ENCODE assay signal across 1 cellular context in genomic region chr4:83734576-83734975, GRCh38.
TF ChIP-seq lines count a peak whose summit lies in the region.

No MANE protein-coding gene starts in this region.

TF ChIP-seq in GM23338, 12 proteins besides CTCF, POLR2A, EP300 and RAD21 (continued from another document):
- TF ChIP-seq REST (IDR thresholded peaks at IDR 0.05; ENCODE audit: unreplicated experiment): no peak
- no peak for TF ChIP-seq EZH2phosphoT487 (IDR thresholded peaks at IDR 0.05; ENCODE audit: unreplicated experiment)
- TF ChIP-seq ZNF331 (CRISPR knock-in tag; IDR thresholded peaks at IDR 0.05; ENCODE audit: low read depth): no peak
- TF ChIP-seq EZH2 (IDR thresholded peaks at IDR 0.05; ENCODE audit: low read depth, unreplicated experiment): no peak
- TF ChIP-seq ZNF114 (CRISPR knock-in tag; IDR thresholded peaks at IDR 0.05): no peak
- TF ChIP-seq JUNB (IDR thresholded peaks at IDR 0.05; ENCODE audit: unreplicated experiment): no peak
- TF ChIP-seq CREB1 (CRISPR knock-in tag; IDR thresholded peaks at IDR 0.05; ENCODE audit: low read depth): no peak
- no peak for TF ChIP-seq ZNF462 (CRISPR knock-in tag; IDR thresholded peaks at IDR 0.05)
- TF ChIP-seq NANOG (IDR thresholded peaks at IDR 0.05; ENCODE audit: borderline replicate concordance): no peak
- no peak for TF ChIP-seq POLR2AphosphoS5 (IDR thresholded peaks at IDR 0.05; ENCODE audit: low read depth)
